Comparison of ENCODE assay signal across 3 cellular contexts in the genomic region with DNA sequence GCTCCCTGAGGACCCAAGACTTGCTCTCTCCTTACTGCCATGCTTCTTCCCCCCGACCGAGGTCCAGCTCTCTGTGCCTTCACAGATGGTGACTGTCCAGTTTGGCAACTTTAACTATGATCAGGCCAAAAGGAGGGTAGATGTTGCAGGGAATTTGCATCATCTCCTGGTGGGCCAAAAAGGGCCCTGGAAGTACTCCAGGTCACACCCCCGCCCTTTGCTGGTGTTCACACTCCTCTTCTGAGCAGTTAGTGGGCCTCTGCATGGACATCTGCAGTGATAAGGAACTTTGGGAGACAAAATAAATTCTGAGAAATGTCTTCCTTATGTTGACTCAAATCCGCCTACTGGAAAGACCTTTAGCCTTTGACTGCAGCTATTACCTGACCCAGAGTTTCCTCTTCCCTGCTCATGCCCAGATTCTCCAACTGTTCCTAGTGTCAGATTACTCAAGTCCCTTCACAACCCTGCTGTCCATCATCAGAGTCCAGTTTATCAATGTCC.
TF ChIP-seq lines count a peak whose summit lies in the region.

No MANE protein-coding gene starts in this region.

TF ChIP-seq in liver, 16 proteins besides CTCF, POLR2A, EP300 and RAD21:
- TF ChIP-seq, protein P1, sequence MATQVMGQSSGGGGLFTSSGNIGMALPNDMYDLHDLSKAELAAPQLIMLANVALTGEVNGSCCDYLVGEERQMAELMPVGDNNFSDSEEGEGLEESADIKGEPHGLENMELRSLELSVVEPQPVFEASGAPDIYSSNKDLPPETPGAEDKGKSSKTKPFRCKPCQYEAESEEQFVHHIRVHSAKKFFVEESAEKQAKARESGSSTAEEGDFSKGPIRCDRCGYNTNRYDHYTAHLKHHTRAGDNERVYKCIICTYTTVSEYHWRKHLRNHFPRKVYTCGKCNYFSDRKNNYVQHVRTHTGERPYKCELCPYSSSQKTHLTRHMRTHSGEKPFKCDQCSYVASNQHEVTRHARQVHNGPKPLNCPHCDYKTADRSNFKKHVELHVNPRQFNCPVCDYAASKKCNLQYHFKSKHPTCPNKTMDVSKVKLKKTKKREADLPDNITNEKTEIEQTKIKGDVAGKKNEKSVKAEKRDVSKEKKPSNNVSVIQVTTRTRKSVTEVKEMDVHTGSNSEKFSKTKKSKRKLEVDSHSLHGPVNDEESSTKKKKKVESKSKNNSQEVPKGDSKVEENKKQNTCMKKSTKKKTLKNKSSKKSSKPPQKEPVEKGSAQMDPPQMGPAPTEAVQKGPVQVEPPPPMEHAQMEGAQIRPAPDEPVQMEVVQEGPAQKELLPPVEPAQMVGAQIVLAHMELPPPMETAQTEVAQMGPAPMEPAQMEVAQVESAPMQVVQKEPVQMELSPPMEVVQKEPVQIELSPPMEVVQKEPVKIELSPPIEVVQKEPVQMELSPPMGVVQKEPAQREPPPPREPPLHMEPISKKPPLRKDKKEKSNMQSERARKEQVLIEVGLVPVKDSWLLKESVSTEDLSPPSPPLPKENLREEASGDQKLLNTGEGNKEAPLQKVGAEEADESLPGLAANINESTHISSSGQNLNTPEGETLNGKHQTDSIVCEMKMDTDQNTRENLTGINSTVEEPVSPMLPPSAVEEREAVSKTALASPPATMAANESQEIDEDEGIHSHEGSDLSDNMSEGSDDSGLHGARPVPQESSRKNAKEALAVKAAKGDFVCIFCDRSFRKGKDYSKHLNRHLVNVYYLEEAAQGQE (IDR thresholded peaks at IDR 0.05): no peak
- TF ChIP-seq NR2F2 (IDR thresholded peaks at IDR 0.05) (peak; percentile 48), SP1 (IDR thresholded peaks at IDR 0.05) (peak; percentile 56), YY1 (IDR thresholded peaks at IDR 0.05) (peak; percentile 30), HNF4G (IDR thresholded peaks at IDR 0.05) (no peak), FOXA2 (IDR thresholded peaks at IDR 0.05) (no peak), HNF4A (conservative IDR thresholded peaks at IDR 0.05) (peak; percentile 66 to 75), JUND (IDR thresholded peaks at IDR 0.05) (peak; percentile 19 to 51), RXRA (IDR thresholded peaks at IDR 0.05) (peak; percentile 57 to 75), FOXA1 (IDR thresholded peaks at IDR 0.05) (no peak), TAF1 (conservative IDR thresholded peaks at IDR 0.05) (no peak), EGR1 (IDR thresholded peaks at IDR 0.05; ENCODE audit: low read depth in 2 of 2) (no peak), GABPA (IDR thresholded peaks at IDR 0.05 in 1 of 2, conservative IDR thresholded peaks at IDR 0.05 in 1 of 2) (no peak)
- TF ChIP-seq, protein P2, sequence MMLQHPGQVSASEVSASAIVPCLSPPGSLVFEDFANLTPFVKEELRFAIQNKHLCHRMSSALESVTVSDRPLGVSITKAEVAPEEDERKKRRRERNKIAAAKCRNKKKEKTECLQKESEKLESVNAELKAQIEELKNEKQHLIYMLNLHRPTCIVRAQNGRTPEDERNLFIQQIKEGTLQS (IDR thresholded peaks at IDR 0.05): peak; percentile 13
- TF ChIP-seq, protein P3, sequence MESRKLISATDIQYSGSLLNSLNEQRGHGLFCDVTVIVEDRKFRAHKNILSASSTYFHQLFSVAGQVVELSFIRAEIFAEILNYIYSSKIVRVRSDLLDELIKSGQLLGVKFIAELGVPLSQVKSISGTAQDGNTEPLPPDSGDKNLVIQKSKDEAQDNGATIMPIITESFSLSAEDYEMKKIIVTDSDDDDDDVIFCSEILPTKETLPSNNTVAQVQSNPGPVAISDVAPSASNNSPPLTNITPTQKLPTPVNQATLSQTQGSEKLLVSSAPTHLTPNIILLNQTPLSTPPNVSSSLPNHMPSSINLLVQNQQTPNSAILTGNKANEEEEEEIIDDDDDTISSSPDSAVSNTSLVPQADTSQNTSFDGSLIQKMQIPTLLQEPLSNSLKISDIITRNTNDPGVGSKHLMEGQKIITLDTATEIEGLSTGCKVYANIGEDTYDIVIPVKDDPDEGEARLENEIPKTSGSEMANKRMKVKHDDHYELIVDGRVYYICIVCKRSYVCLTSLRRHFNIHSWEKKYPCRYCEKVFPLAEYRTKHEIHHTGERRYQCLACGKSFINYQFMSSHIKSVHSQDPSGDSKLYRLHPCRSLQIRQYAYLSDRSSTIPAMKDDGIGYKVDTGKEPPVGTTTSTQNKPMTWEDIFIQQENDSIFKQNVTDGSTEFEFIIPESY (IDR thresholded peaks at IDR 0.05): no peak
- TF ChIP-seq, protein P4, sequence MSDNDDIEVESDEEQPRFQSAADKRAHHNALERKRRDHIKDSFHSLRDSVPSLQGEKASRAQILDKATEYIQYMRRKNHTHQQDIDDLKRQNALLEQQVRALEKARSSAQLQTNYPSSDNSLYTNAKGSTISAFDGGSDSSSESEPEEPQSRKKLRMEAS (IDR thresholded peaks at IDR 0.05): peak; percentile 35
TF ChIP-seq in liver: peak in this region for 8.

TF ChIP-seq in HepG2, 621 proteins besides CTCF, POLR2A, EP300 and RAD21:
- TF ChIP-seq ZNF616 (CRISPR knock-in tag; IDR thresholded peaks at IDR 0.05; ENCODE audit: low read depth): no peak
- TF ChIP-seq, protein P5, sequence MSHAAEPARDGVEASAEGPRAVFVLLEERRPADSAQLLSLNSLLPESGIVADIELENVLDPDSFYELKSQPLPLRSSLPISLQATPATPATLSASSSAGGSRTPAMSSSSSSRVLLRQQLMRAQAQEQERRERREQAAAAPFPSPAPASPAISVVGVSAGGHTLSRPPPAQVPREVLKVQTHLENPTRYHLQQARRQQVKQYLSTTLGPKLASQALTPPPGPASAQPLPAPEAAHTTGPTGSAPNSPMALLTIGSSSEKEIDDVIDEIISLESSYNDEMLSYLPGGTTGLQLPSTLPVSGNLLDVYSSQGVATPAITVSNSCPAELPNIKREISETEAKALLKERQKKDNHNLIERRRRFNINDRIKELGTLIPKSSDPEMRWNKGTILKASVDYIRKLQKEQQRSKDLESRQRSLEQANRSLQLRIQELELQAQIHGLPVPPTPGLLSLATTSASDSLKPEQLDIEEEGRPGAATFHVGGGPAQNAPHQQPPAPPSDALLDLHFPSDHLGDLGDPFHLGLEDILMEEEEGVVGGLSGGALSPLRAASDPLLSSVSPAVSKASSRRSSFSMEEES (CRISPR knock-in tag; IDR thresholded peaks at IDR 0.05): no peak
- no peak for TF ChIP-seq ZNF264 (CRISPR knock-in tag; IDR thresholded peaks at IDR 0.05)
- TF ChIP-seq ZNF772 (CRISPR knock-in tag; IDR thresholded peaks at IDR 0.05): no peak
- no peak for TF ChIP-seq ZNF24 (IDR thresholded peaks at IDR 0.05)

TF ChIP-seq in K562, 482 proteins besides CTCF, POLR2A, EP300 and RAD21 (continues in another document):
- TF ChIP-seq, protein P6, sequence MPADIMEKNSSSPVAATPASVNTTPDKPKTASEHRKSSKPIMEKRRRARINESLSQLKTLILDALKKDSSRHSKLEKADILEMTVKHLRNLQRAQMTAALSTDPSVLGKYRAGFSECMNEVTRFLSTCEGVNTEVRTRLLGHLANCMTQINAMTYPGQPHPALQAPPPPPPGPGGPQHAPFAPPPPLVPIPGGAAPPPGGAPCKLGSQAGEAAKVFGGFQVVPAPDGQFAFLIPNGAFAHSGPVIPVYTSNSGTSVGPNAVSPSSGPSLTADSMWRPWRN (IDR thresholded peaks at IDR 0.05; ENCODE audit: low read depth): peak; percentile 48; the same call in 1 of the 2 replicates
- TF ChIP-seq HNRNPUL1 (IDR thresholded peaks at IDR 0.05; ENCODE audit: low read length): no peak
- TF ChIP-seq NUFIP1 (IDR thresholded peaks at IDR 0.05; ENCODE audit: partially characterized antibody): no peak
- no peak for TF ChIP-seq MTF1 (CRISPR knock-in tag; IDR thresholded peaks at IDR 0.05; ENCODE audit: borderline replicate concordance)
- no peak for TF ChIP-seq POLR2AphosphoS5 (IDR thresholded peaks at IDR 0.05; ENCODE audit: control insufficient read depth, insufficient read depth, low read depth, low read length)
- TF ChIP-seq ZNF253 (CRISPR knock-in tag; conservative IDR thresholded peaks at IDR 0.05): no peak
- peak; percentile 88 for TF ChIP-seq ATF7 (IDR thresholded peaks at IDR 0.05)
- no peak for TF ChIP-seq THRAP3 (IDR thresholded peaks at IDR 0.05; ENCODE audit: borderline replicate concordance)
- peak; percentile 38; the same call in 1 of the 2 replicates for TF ChIP-seq ZNF24 (IDR thresholded peaks at IDR 0.05)
- TF ChIP-seq ELF2 (CRISPR knock-in tag; IDR thresholded peaks at IDR 0.05): no peak
- TF ChIP-seq ZNF143 (CRISPR knock-in tag; IDR thresholded peaks at IDR 0.05): no peak
- no peak for TF ChIP-seq CSDE1 (IDR thresholded peaks at IDR 0.05)
- TF ChIP-seq, protein P7, sequence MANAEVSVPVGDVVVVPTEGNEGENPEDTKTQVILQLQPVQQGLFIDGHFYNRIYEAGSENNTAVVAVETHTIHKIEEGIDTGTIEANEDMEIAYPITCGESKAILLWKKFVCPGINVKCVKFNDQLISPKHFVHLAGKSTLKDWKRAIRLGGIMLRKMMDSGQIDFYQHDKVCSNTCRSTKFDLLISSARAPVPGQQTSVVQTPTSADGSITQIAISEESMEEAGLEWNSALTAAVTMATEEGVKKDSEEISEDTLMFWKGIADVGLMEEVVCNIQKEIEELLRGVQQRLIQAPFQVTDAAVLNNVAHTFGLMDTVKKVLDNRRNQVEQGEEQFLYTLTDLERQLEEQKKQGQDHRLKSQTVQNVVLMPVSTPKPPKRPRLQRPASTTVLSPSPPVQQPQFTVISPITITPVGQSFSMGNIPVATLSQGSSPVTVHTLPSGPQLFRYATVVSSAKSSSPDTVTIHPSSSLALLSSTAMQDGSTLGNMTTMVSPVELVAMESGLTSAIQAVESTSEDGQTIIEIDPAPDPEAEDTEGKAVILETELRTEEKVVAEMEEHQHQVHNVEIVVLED (CRISPR knock-in tag; IDR thresholded peaks at IDR 0.05): no peak
- TF ChIP-seq, protein P8, sequence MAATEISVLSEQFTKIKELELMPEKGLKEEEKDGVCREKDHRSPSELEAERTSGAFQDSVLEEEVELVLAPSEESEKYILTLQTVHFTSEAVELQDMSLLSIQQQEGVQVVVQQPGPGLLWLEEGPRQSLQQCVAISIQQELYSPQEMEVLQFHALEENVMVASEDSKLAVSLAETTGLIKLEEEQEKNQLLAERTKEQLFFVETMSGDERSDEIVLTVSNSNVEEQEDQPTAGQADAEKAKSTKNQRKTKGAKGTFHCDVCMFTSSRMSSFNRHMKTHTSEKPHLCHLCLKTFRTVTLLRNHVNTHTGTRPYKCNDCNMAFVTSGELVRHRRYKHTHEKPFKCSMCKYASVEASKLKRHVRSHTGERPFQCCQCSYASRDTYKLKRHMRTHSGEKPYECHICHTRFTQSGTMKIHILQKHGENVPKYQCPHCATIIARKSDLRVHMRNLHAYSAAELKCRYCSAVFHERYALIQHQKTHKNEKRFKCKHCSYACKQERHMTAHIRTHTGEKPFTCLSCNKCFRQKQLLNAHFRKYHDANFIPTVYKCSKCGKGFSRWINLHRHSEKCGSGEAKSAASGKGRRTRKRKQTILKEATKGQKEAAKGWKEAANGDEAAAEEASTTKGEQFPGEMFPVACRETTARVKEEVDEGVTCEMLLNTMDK (IDR thresholded peaks at IDR 0.05; ENCODE audit: borderline replicate concordance, insufficient read depth, low read depth, low read length, poor library complexity, severe bottlenecking): no peak
- TF ChIP-seq SMAD4 (CRISPR knock-in tag; conservative IDR thresholded peaks at IDR 0.05): peak; percentile 95
- no peak for TF ChIP-seq ZNF174 (CRISPR knock-in tag; IDR thresholded peaks at IDR 0.05)
- no peak for TF ChIP-seq ZNF707 (CRISPR knock-in tag; conservative IDR thresholded peaks at IDR 0.05)
- TF ChIP-seq, protein P9, sequence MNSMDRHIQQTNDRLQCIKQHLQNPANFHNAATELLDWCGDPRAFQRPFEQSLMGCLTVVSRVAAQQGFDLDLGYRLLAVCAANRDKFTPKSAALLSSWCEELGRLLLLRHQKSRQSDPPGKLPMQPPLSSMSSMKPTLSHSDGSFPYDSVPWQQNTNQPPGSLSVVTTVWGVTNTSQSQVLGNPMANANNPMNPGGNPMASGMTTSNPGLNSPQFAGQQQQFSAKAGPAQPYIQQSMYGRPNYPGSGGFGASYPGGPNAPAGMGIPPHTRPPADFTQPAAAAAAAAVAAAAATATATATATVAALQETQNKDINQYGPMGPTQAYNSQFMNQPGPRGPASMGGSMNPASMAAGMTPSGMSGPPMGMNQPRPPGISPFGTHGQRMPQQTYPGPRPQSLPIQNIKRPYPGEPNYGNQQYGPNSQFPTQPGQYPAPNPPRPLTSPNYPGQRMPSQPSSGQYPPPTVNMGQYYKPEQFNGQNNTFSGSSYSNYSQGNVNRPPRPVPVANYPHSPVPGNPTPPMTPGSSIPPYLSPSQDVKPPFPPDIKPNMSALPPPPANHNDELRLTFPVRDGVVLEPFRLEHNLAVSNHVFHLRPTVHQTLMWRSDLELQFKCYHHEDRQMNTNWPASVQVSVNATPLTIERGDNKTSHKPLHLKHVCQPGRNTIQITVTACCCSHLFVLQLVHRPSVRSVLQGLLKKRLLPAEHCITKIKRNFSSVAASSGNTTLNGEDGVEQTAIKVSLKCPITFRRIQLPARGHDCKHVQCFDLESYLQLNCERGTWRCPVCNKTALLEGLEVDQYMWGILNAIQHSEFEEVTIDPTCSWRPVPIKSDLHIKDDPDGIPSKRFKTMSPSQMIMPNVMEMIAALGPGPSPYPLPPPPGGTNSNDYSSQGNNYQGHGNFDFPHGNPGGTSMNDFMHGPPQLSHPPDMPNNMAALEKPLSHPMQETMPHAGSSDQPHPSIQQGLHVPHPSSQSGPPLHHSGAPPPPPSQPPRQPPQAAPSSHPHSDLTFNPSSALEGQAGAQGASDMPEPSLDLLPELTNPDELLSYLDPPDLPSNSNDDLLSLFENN (IDR thresholded peaks at IDR 0.05; ENCODE audit: low read depth in 2 of 2, low read length in 2 of 2): no peak
- no peak for TF ChIP-seq POLR3A (IDR thresholded peaks at IDR 0.05; ENCODE audit: borderline replicate concordance, extremely low read depth, insufficient read depth, insufficient read length)
- no peak for TF ChIP-seq NFYB (IDR thresholded peaks at IDR 0.05; ENCODE audit: extremely low read depth, insufficient read length)
- no peak for TF ChIP-seq KDM2B (CRISPR knock-in tag; IDR thresholded peaks at IDR 0.05)
